ENCODE assay signal across 8 cellular contexts in genomic region chr11:92224394-92225205, GRCh38. TPM values are rescaled to one million over a fixed set of nuclear protein-coding genes. Genes with fewer than 3 reads are reported as not detected.
DNase-seq lines count a peak whose midpoint lies in the region; ATAC-seq and TF ChIP-seq lines count a peak whose summit lies in the region.

FAT3 (plus strand) TSS chr11:92224818; CDS start chr11:92352113, 127,295 bp downstream.

- H3K4me2 ChIP-seq in neural cell (ENCODE audit: low read length), result peak within 1 kb of the TSS; percentile 43

- H3K27me3 ChIP-seq in esophagus muscularis mucosa, result peaks cover 0 to 84% (median 3%) of the 10 kb centered on the region in 4 donors
- no peaks in the 10 kb centered on the region for H3K27me3 ChIP-seq in neural cell (ENCODE audit: insufficient read depth, low read depth, low read length)

- TF ChIP-seq CTCF in esophagus muscularis mucosa (IDR thresholded peaks at IDR 0.05), result no peak
- TF ChIP-seq CTCF in neural cell (IDR thresholded peaks at IDR 0.05; ENCODE audit: poor library complexity, severe bottlenecking), result peak; percentile 30

- intact Hi-C loops in esophagus muscularis mucosa (cut with DNase I), result no loop called here

- TF ChIP-seq EP300 in esophagus muscularis mucosa (IDR thresholded peaks at IDR 0.05) (no peak), neural cell (conservative IDR thresholded peaks at IDR 0.05; ENCODE audit: poor library complexity, severe bottlenecking) (peak; percentile 44)

- H3K27ac Mint-ChIP-seq in natural killer cell treated with Interleukin-12 subunit alpha and Interleukin-12 subunit beta and Interleukin-15 and Interleukin-18, amount 100 ng/mL, for 72 hours, result no peak within 1 kb of the TSS

- peak; percentile 73 for DNase-seq in DMS79 treated with DMSO at 0.1 percent for 48 hours (lab: John Stamatoyannopoulos, UW)
- DNase-seq in NCI-H446 treated with DMSO at 0.1 percent for 48 hours (lab: John Stamatoyannopoulos, UW), result peak; percentile 45
- DNase-seq in esophagus muscularis mucosa (ENCODE audit: extremely low spot score), result no peak
- no peak for DNase-seq in stimulated activated CD8-positive, alpha-beta memory T cell treated with anti-CD3 and anti-CD28 coated beads, Interleukin-4, amount 100 ng/mL, for 48 hours
- no peak for DNase-seq in NCI-H1436 treated with DMSO at 0.1 percent for 48 hours (lab: John Stamatoyannopoulos, UW)
- no peak for DNase-seq in natural killer cell treated with Interleukin-12 subunit alpha and Interleukin-12 subunit beta and Interleukin-15 and Interleukin-18, amount 100 ng/mL, for 72 hours (ENCODE audit: low spot score)

- H3K79me2 ChIP-seq in neural cell (replicated peaks; ENCODE audit: insufficient read depth, low read length), result peaks cover 28% of the 10 kb centered on the region

- WGBS in esophagus muscularis mucosa, result under 1% methylated on average over 37 of the region's 90 CpGs

- H4K20me1 ChIP-seq in neural cell (ENCODE audit: insufficient read depth), result no peaks in the 10 kb centered on the region

- H3K36me3 ChIP-seq in esophagus muscularis mucosa, result no peaks in the 10 kb centered on the region
- H3K36me3 ChIP-seq in neural cell (ENCODE audit: insufficient read depth, low read length), result no peaks in the 10 kb centered on the region

- peaks cover 10% of the 10 kb centered on the region for H3K36me3 Mint-ChIP-seq in natural killer cell treated with Interleukin-12 subunit alpha and Interleukin-12 subunit beta and Interleukin-15 and Interleukin-18, amount 100 ng/mL, for 72 hours

- H3K9me3 Mint-ChIP-seq in natural killer cell treated with Interleukin-12 subunit alpha and Interleukin-12 subunit beta and Interleukin-15 and Interleukin-18, amount 100 ng/mL, for 72 hours, result peaks cover 6% of the 10 kb centered on the region

- no peak for ATAC-seq in natural killer cell treated with Interleukin-12 subunit alpha and Interleukin-12 subunit beta and Interleukin-15 and Interleukin-18, amount 100 ng/mL, for 72 hours
- no peak for ATAC-seq in GM18868 (IDR thresholded peaks at IDR 0.05; ENCODE audit: unreplicated experiment)

- peak within 1 kb of the TSS; percentile 92 for H3K9ac ChIP-seq in neural cell (ENCODE audit: low read length)

- H3K4me1 ChIP-seq in esophagus muscularis mucosa, result peaks cover 16 to 42% (median 37%) of the 10 kb centered on the region in 4 donors

- peaks cover 5% of the 10 kb centered on the region for H3F3A ChIP-seq in neural cell (ENCODE audit: insufficient read depth, low read length, poor library complexity, severe bottlenecking)

- peaks cover 5 to 21% of the 10 kb centered on the region in 2 donors for H3K27me3 Mint-ChIP-seq in natural killer cell treated with Interleukin-12 subunit alpha and Interleukin-12 subunit beta and Interleukin-15 and Interleukin-18, amount 100 ng/mL, for 72 hours

- H3K9me3 ChIP-seq in esophagus muscularis mucosa (no peaks in the 10 kb centered on the region), neural cell (ENCODE audit: low read length) (no peaks in the 10 kb centered on the region)

- H3K4me1 Mint-ChIP-seq in natural killer cell treated with Interleukin-12 subunit alpha and Interleukin-12 subunit beta and Interleukin-15 and Interleukin-18, amount 100 ng/mL, for 72 hours (ENCODE audit: low read depth in 2 of 2), result peaks cover 0 to 3% of the 10 kb centered on the region in 2 donors

- no peak within 1 kb of the TSS for H3K4me3 Mint-ChIP-seq in natural killer cell treated with Interleukin-12 subunit alpha and Interleukin-12 subunit beta and Interleukin-15 and Interleukin-18, amount 100 ng/mL, for 72 hours

- H3K27ac ChIP-seq in esophagus muscularis mucosa (replicated peaks in 1 of 4), result peak within 1 kb of the TSS; percentile 64 to 83 (median 76)
- H3K27ac ChIP-seq in neural cell (ENCODE audit: low read length), result peak within 1 kb of the TSS; percentile 92

- no peaks in the 10 kb centered on the region for H3K9me2 ChIP-seq in neural cell (ENCODE audit: insufficient read depth, low read length)

- TF ChIP-seq RAD21 in neural cell (conservative IDR thresholded peaks at IDR 0.05), result peak; percentile 65

- H3K4me3 ChIP-seq in esophagus muscularis mucosa (peak within 1 kb of the TSS; percentile 56 to 70 (median 60)), neural cell (ENCODE audit: low read length) (peak within 1 kb of the TSS; percentile 96)

- TF ChIP-seq POLR2A in esophagus muscularis mucosa (IDR thresholded peaks at IDR 0.05; ENCODE audit: low read depth), result no peak

- peak within 1 kb of the TSS; percentile 27 for H2AFZ ChIP-seq in neural cell (ENCODE audit: low read depth, low read length)

TF ChIP-seq in neural cell, 6 proteins besides CTCF, POLR2A, EP300 and RAD21:
- TF ChIP-seq EZH2 (IDR thresholded peaks at IDR 0.05; ENCODE audit: borderline replicate concordance, insufficient read depth, low read length, poor library complexity, severe bottlenecking) (no peak), REST (IDR thresholded peaks at IDR 0.05; ENCODE audit: borderline replicate concordance) (peak; percentile 73), SMC3 (conservative IDR thresholded peaks at IDR 0.05; ENCODE audit: poor library complexity) (peak; percentile 54), MXI1 (conservative IDR thresholded peaks at IDR 0.05; ENCODE audit: poor library complexity, severe bottlenecking) (peak; percentile 72), TAF1 (IDR thresholded peaks at IDR 0.05; ENCODE audit: low read depth) (peak; percentile 75), POLR2AphosphoS5 (IDR thresholded peaks at IDR 0.05) (peak; percentile 77)

RNA-seq across cellular contexts. Expression of gene FAT3, which starts in this region (rescaled TPM):
- 10 to 100 TPM in 3 of 4 donors, 1 to 10 TPM in 1; 6.5 to 18.8 (median 15.4) TPM for total RNA-seq in esophagus muscularis mucosa
- polyA plus RNA-seq in neural cell, result 53.6 and 54.0 TPM in 2 replicates
- polyA minus RNA-seq in neural cell, result 290 and 306 TPM in 2 replicates
- total RNA-seq in natural killer cell treated with Interleukin-12 subunit alpha and Interleukin-12 subunit beta and Interleukin-15 and Interleukin-18, amount 100 ng/mL, for 72 hours, result not detected

Comparison
In these comparisons a context has a peak if more than half of its experiments do, and no peak if none do; other contexts are left out.
1. RNA of gene FAT3 (total RNA-seq): 6.5 to 18.8 TPM in esophagus muscularis mucosa; not detected in natural killer cell treated with Interleukin-12 subunit alpha and Interleukin-12 subunit beta and Interleukin-15 and Interleukin-18, amount 100 ng/mL, for 72 hours; every median in the first group is over 4 times any median in the second.
2. DNase-seq: peak in DMS79 treated with DMSO at 0.1 percent for 48 hours (single experiment) and NCI-H446 treated with DMSO at 0.1 percent for 48 hours (single experiment); none in esophagus muscularis mucosa (single experiment), stimulated activated CD8-positive, alpha-beta memory T cell treated with anti-CD3 and anti-CD28 coated beads, Interleukin-4, amount 100 ng/mL, for 48 hours (single experiment), NCI-H1436 treated with DMSO at 0.1 percent for 48 hours (single experiment) and natural killer cell treated with Interleukin-12 subunit alpha and Interleukin-12 subunit beta and Interleukin-15 and Interleukin-18, amount 100 ng/mL, for 72 hours (single experiment).